ENCODE assay signal across 1 cellular context in the genomic region with DNA sequence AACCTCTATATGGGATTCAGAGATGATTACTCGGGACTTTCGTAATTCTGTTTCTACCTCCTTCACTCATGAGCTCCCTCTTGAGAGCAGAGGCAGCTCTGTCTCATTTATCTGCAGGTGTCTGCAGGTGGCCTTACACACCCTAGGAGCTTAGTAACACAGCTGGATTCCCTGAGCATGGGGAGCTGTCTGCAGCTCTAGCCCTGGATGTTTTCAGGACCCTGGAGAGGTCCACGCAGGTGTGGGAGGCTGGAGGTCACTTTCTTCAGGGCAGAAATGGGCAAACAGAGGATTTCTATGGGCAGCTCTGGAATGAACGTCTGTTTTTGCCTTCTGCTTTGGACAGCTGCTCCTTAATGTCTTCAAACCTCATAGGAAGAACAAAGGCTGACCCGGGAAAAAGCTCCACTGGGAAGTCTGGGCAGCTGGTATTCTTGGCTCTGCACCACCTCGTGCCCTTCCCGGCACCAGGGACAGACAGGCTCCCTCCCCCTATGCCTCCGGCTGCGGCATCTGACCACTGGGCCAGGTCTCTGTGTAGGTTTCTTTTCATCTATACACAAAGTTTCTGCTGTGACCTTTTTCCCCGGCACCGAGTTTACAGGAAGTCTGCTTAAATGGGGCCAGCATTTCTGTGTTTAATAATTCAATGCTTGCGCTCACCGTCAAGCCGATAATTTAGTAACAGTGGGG.
TF ChIP-seq lines count a peak whose summit lies in the region.

No MANE protein-coding gene starts in this region.

TF ChIP-seq in H1, 55 proteins besides CTCF, POLR2A, EP300 and RAD21:
- TF ChIP-seq, protein P1, sequence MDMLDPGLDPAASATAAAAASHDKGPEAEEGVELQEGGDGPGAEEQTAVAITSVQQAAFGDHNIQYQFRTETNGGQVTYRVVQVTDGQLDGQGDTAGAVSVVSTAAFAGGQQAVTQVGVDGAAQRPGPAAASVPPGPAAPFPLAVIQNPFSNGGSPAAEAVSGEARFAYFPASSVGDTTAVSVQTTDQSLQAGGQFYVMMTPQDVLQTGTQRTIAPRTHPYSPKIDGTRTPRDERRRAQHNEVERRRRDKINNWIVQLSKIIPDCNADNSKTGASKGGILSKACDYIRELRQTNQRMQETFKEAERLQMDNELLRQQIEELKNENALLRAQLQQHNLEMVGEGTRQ (IDR thresholded peaks at IDR 0.05; ENCODE audit: low read length), result no peak
- TF ChIP-seq, protein P2, sequence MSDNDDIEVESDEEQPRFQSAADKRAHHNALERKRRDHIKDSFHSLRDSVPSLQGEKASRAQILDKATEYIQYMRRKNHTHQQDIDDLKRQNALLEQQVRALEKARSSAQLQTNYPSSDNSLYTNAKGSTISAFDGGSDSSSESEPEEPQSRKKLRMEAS (IDR thresholded peaks at IDR 0.05), result 0 out of 2 replicates have a peak, but pooled peaks have one; percentile 12
- 0 out of 2 replicates have a peak, but pooled peaks have one; percentile 23 for TF ChIP-seq GABPA (IDR thresholded peaks at IDR 0.05; ENCODE audit: borderline replicate concordance, insufficient read depth, low read length)
- no peak for TF ChIP-seq SP2 (IDR thresholded peaks at IDR 0.05; ENCODE audit: low read length)
- TF ChIP-seq EGR1 (IDR thresholded peaks at IDR 0.05; ENCODE audit: borderline replicate concordance, low read depth, low read length), result 0 out of 2 replicates have a peak, but pooled peaks have one; percentile 18
- TF ChIP-seq NANOG (IDR thresholded peaks at IDR 0.05; ENCODE audit: insufficient read depth, low read depth, low read length, poor library complexity, severe bottlenecking), result peak; percentile 41
- TF ChIP-seq SUZ12 (IDR thresholded peaks at IDR 0.05; ENCODE audit: low read length), result no peak
- TF ChIP-seq POLR2AphosphoS5 (IDR thresholded peaks at IDR 0.05; ENCODE audit: low read depth, low read length), result no peak
- peak; percentile 65 to 81; a peak in 2 of 4 replicates for TF ChIP-seq SIN3A (conservative IDR thresholded peaks at IDR 0.05 in 1 of 2, IDR thresholded peaks at IDR 0.05 in 1 of 2; ENCODE audit: low read depth in 1 of 2, low read length in 2 of 2)
- peak; percentile 83 for TF ChIP-seq TCF12 (IDR thresholded peaks at IDR 0.05; ENCODE audit: low read depth, low read length)
- TF ChIP-seq JUN (IDR thresholded peaks at IDR 0.05; ENCODE audit: low read depth, low read length), result no peak
- TF ChIP-seq HDAC2 (IDR thresholded peaks at IDR 0.05; ENCODE audit: borderline replicate concordance in 1 of 2, low read depth in 2 of 2, low read length in 2 of 2), result 0 out of 4 replicates have a peak, but pooled peaks of 1 of the 2 experiments have one; percentile 48
